Comparison of ENCODE assay signal across 24 cellular contexts in genomic region chr2:6412533-6413085, GRCh38.
DNase-seq lines count a peak whose midpoint lies in the region; ATAC-seq lines count a peak whose summit lies in the region.
"Had no signal": no experiment of that assay in that cellular context is flagged by ENCODE, and none has a peak within 500 bp of the region (broad histone marks: within the 10 kb centered on the region; RNA-seq: fewer than 3 reads in every experiment).

No MANE protein-coding gene starts in this region.

- 35% methylated on average over 3 of the region's 3 CpGs for WGBS in mesenchymal stem cell

- no peak overlapping the region for H3K4me3 ChIP-seq in mesenchymal stem cell (ENCODE audit: insufficient read depth in 1 of 2, low read depth in 1 of 2, low read length in 2 of 2)
- H3K4me3 ChIP-seq: lower lobe of right lung had no signal

- no peaks in the 10 kb centered on the region for H3K9me3 ChIP-seq in mesenchymal stem cell (ENCODE audit: control insufficient read depth, low read length)
- H3K9me3 ChIP-seq: lower lobe of right lung had no signal

- no peak overlapping the region for H2BK120ac ChIP-seq in mesenchymal stem cell (ENCODE audit: low read depth, low read length)

- H3K9ac ChIP-seq in mesenchymal stem cell (ENCODE audit: low read length): peak overlapping the region; percentile 57

- no peak overlapping the region for H2BK15ac ChIP-seq in mesenchymal stem cell (ENCODE audit: low read depth, poor library complexity, severe bottlenecking)

- H3K14ac ChIP-seq in mesenchymal stem cell (ENCODE audit: low read length in 2 of 2): no peak overlapping the region

- H3K18ac ChIP-seq in mesenchymal stem cell (ENCODE audit: low read depth in 1 of 2, low read length in 2 of 2): no peak overlapping the region

- H3K4me2 ChIP-seq in mesenchymal stem cell (ENCODE audit: low read length, poor library complexity, severe bottlenecking): no peak overlapping the region

- peak; percentile 12 for DNase-seq in ACHN
- DNase-seq in LHCN-M2 (ENCODE audit: low read depth): peak; percentile 15
- DNase-seq in epithelial cell of prostate (ENCODE audit: low read depth, low spot score): peak; percentile 10
- peak; percentile 29 for DNase-seq in mesenchymal stem cell
- DNase-seq in KG1 (lab: John Stamatoyannopoulos, UW): no peak
- no peak for DNase-seq in NCI-H1417 (lab: John Stamatoyannopoulos, UW)
- DNase-seq: activated CD4-positive, alpha-beta memory T cell treated with anti-CD3 and anti-CD28 coated beads, Interleukin-2, amount 10 ng/mL, durations not matched to agents 7 days and 5 days; activated gamma-delta T cell treated with Interleukin-2 at 50 U/mL for 16 hours; activated T-cell treated with anti-CD3 and anti-CD28 coated beads for 4 hours; amniotic stem cell; effector CD4-positive, alpha-beta T cell; hippocampal formation; Kasumi-1; lower lobe of right lung; NCI-H1105; NCI-H2081 treated with DMSO at 0.1 percent for 48 hours; NCI-H510A; occipital lobe; right cardiac atrium; RPMI8226; T-helper 9 cell had no signal

- no peaks in the 10 kb centered on the region for H3K79me1 ChIP-seq in mesenchymal stem cell (replicated peaks; ENCODE audit: low read length, poor library complexity, severe bottlenecking)

- H3K4ac ChIP-seq in mesenchymal stem cell (ENCODE audit: low read depth in 1 of 2, low read length in 2 of 2): no peak overlapping the region

- ATAC-seq in HG02610 (IDR thresholded peaks at IDR 0.05; ENCODE audit: unreplicated experiment) (no peak), GM21529 (IDR thresholded peaks at IDR 0.05; ENCODE audit: unreplicated experiment) (no peak)
- ATAC-seq: lower lobe of right lung, right cardiac atrium, WTC11 had no signal

- no peak overlapping the region for H2BK12ac ChIP-seq in mesenchymal stem cell (ENCODE audit: low read length in 2 of 2)

- no peaks in the 10 kb centered on the region for H3K27me3 ChIP-seq in mesenchymal stem cell (ENCODE audit: control insufficient read depth in 1 of 2, insufficient read depth in 1 of 2, low read length in 2 of 2)

- no peak overlapping the region for H4K8ac ChIP-seq in mesenchymal stem cell (ENCODE audit: low read length)

- no peak overlapping the region for H2AFZ ChIP-seq in mesenchymal stem cell (ENCODE audit: low read depth, low read length)

- H3K36me3 ChIP-seq in mesenchymal stem cell (ENCODE audit: control insufficient read depth in 1 of 2, insufficient read depth in 2 of 2, low read depth in 1 of 2, low read length in 2 of 2): no peaks in the 10 kb centered on the region
- H3K36me3 ChIP-seq: lower lobe of right lung had no signal

- H3K23ac ChIP-seq in mesenchymal stem cell (ENCODE audit: low read length in 2 of 2): no peak overlapping the region

- H3K4me1 ChIP-seq in mesenchymal stem cell (ENCODE audit: control insufficient read depth, insufficient read depth, low read depth, low read length): no peaks in the 10 kb centered on the region
- H3K4me1 ChIP-seq: lower lobe of right lung had no signal

- H2AK5ac ChIP-seq in mesenchymal stem cell (ENCODE audit: low read length, severe bottlenecking): no peak overlapping the region

- no peak overlapping the region for H4K91ac ChIP-seq in mesenchymal stem cell (ENCODE audit: low read length)

- H3K27ac ChIP-seq in epithelial cell of prostate (peak overlapping the region; percentile 41), mesenchymal stem cell (ENCODE audit: low read length, poor library complexity, severe bottlenecking) (no peak overlapping the region)
- H3K27ac ChIP-seq: lower lobe of right lung had no signal

- H2BK5ac ChIP-seq in mesenchymal stem cell (ENCODE audit: low read depth, low read length, poor library complexity, severe bottlenecking): no peak overlapping the region

- in situ Hi-C loops in ACHN (cut with HindIII; ENCODE audit: low pct_ligation_motif_present, low pct_unique_long_range_greater_than_20kb, low sequenced_read_pairs): no loop called here

Comparison
In these comparisons a context has a peak if more than half of its experiments do, and no peak if none do; other contexts are left out.
1. DNase-seq: peak in ACHN (single experiment), LHCN-M2 (single experiment), epithelial cell of prostate (single experiment) and mesenchymal stem cell (single experiment); none in KG1 (single experiment) and NCI-H1417 (0 of 3).